In the genomic region with DNA sequence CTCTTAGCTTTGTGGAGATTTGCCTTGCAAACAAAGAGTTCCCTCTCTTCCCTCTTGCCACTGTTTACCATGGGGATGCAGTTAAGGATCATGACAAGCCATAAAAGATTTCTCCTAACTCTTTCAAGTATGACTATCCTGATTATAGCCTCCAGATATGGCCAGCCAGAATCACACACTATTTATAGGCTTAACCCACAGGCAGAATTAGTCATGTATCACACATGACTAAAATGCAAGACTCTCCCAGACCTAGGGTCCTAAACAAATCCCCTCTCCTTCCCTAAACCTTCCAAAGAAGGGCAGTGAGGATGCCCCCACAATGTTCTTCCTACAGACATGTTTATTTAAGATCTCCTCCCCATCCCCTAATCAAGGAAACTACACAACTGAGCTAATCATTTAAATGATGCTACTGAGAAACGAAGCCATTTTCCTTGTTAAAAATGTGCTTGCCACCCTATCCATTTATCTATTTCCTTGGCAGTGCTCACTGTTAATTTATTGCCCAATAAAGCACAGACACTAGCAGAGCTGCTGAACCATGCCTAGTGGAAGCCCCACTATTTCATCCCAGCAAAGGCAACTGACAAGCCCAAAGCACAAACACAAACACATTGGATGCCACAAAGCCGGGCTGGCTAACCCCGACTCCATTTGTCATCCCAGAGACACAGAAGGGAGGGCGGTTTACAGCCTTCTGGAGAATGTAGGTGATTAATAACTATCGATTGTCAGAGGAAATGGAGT, we compare ENCODE assay signal across 15 cellular contexts.
A peak's percentile ranks its signal among the peaks of the same experiment; 100 is the strongest.
DNase-seq lines count a peak whose midpoint lies in the region; ATAC-seq, FAIRE-seq and TF ChIP-seq lines count a peak whose summit lies in the region.
"Had no signal": no experiment of that assay in that cellular context is flagged by ENCODE, and none has a peak within 500 bp of the region (broad histone marks: within the 10 kb centered on the region; RNA-seq: fewer than 3 reads in every experiment).

No MANE protein-coding gene starts in this region.

- FAIRE-seq in GM19239 (lab: Jason Lieb, UNC): no peak
- FAIRE-seq: A204.1 had no signal

- H3K4me3 Mint-ChIP-seq in MCF 10A (ENCODE audit: unreplicated experiment): no peak overlapping the region
- H3K4me3 Mint-ChIP-seq: WTC11 had no signal

- H3K9me3 ChIP-seq in breast epithelium (no peaks in the 10 kb centered on the region), vagina (no peaks in the 10 kb centered on the region)
- H3K9me3 ChIP-seq: MG63, thoracic aorta had no signal

- CTCF ChIA-PET in MCF 10A (lab: Yijun Ruan, JAX): no interaction called here

- H3K27me3 ChIP-seq in breast epithelium (peaks cover 0 to 4% of the 10 kb centered on the region in 2 donors), vagina (no peaks in the 10 kb centered on the region)
- H3K27me3 ChIP-seq: MG63 had no signal

- H3K36me3 ChIP-seq in breast epithelium (no peaks in the 10 kb centered on the region), vagina (no peaks in the 10 kb centered on the region)
- H3K36me3 ChIP-seq: MG63, thoracic aorta had no signal

- H3K4me3 ChIP-seq in breast epithelium: no peak overlapping the region
- no peak overlapping the region for H3K4me3 ChIP-seq in vagina
- H3K4me3 ChIP-seq: MG63, thoracic aorta had no signal

- H3K27ac Mint-ChIP-seq in MCF 10A (ENCODE audit: low read depth, unreplicated experiment): no peak overlapping the region
- H3K27ac Mint-ChIP-seq: WTC11 had no signal

- BruUV-seq in MCF 10A (replicated peaks; lab: Mats Ljungman, UMichigan): no TSS peak

- peaks cover 13% of the 10 kb centered on the region for H3K4me1 Mint-ChIP-seq in MCF 10A (ENCODE audit: insufficient read depth, unreplicated experiment)

- H3K27me3 Mint-ChIP-seq in MCF 10A (ENCODE audit: insufficient read depth, unreplicated experiment): no peaks in the 10 kb centered on the region

- H3K36me3 Mint-ChIP-seq in MCF 10A (ENCODE audit: insufficient read depth, unreplicated experiment): no peaks in the 10 kb centered on the region
- H3K36me3 Mint-ChIP-seq: WTC11 had no signal

- H3K9me3 Mint-ChIP-seq in MCF 10A (ENCODE audit: unreplicated experiment): no peaks in the 10 kb centered on the region
- H3K9me3 Mint-ChIP-seq: WTC11 had no signal

- POLR2A ChIA-PET in MCF 10A (lab: Yijun Ruan, JAX): no interaction called here

- TF ChIP-seq POLR2A in breast epithelium (IDR thresholded peaks at IDR 0.05): no peak
- TF ChIP-seq POLR2A in vagina (IDR thresholded peaks at IDR 0.05): no peak

- TF ChIP-seq CTCF in MCF 10A (IDR thresholded peaks at IDR 0.05; ENCODE audit: unreplicated experiment) (no peak), breast epithelium (IDR thresholded peaks at IDR 0.05) (no peak), vagina (IDR thresholded peaks at IDR 0.05) (no peak)

- DNase-seq in MCF 10A (ENCODE audit: unreplicated experiment): peak; percentile 9
- no peak for DNase-seq in breast epithelium (ENCODE audit: low spot score in 2 of 2)
- peak; percentile 67 for DNase-seq in amniotic epithelial cell (ENCODE audit: low read depth)
- DNase-seq in left kidney (ENCODE audit: low read depth, low spot score): peak; percentile 92
- DNase-seq in vagina (ENCODE audit: extremely low spot score in 2 of 2): no peak
- DNase-seq in GM19239 (ENCODE audit: insufficient read length, low spot score): no peak
- no peak for DNase-seq in activated CD4-positive, alpha-beta T cell treated with anti-CD3 and anti-CD28 coated beads, Interleukin-2, amount 50 U/mL, for 48 hours
- DNase-seq: aorta, DMS79, MG63, SHP77 had no signal

- ATAC-seq in HG02759 (IDR thresholded peaks at IDR 0.05; ENCODE audit: unreplicated experiment): no peak
- ATAC-seq: WTC11 had no signal

- H3K4me1 ChIP-seq in breast epithelium: peaks cover 0 to 1% of the 10 kb centered on the region in 2 donors
- peaks cover 18% of the 10 kb centered on the region for H3K4me1 ChIP-seq in vagina

- no peak overlapping the region for H3K27ac ChIP-seq in breast epithelium
- H3K27ac ChIP-seq in vagina: peak overlapping the region; percentile 36
- H3K27ac ChIP-seq: thoracic aorta had no signal

- intact Hi-C loops in MCF 10A (cut with micrococcal nuclease): no loop called here
- intact Hi-C loops in breast epithelium (cut with DNase I; ENCODE audit: low total_unique reads): no loop called here
- intact Hi-C loops in vagina (cut with DNase I): no loop called here

Comparison
In these comparisons a context has a peak if more than half of its experiments do, and no peak if none do; other contexts are left out.
1. DNase-seq: peak in MCF 10A (single experiment), amniotic epithelial cell (single experiment) and left kidney (single experiment); none in breast epithelium (0 of 2), vagina (0 of 2), GM19239 (single experiment) and activated CD4-positive, alpha-beta T cell treated with anti-CD3 and anti-CD28 coated beads, Interleukin-2, amount 50 U/mL, for 48 hours (0 of 2).